ENCODE assay signal across 1 cellular context in the genomic region with DNA sequence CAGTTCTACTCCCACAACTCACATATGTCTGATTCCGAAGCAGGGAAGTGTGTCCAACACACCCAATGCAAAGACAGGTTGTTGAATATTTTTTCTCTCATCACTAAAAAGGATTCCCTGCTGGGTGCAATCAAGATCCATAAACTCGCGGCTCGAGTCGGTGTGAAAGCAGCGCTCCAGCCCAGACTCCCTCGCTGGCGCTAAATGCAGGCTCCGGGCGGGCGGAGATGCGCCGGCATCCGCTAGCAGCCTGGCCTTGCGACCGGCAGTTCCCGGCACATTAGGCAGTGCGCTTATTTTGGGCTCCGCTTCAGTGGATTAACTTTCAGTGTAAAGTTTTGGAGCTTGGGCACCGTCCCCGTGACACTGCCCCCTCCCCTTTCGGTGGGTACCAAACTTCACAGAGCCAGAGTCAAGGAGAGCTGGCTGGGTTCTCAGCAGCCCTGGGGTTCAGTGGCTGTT.
TF ChIP-seq lines count a peak whose summit lies in the region.

No MANE protein-coding gene starts in this region.

TF ChIP-seq in GM23338, 12 proteins besides CTCF, POLR2A, EP300 and RAD21 (continued from another document):
- TF ChIP-seq POLR2AphosphoS5 (IDR thresholded peaks at IDR 0.05; ENCODE audit: low read depth) (no peak), JUNB (IDR thresholded peaks at IDR 0.05; ENCODE audit: unreplicated experiment) (no peak), CREB1 (CRISPR knock-in tag; IDR thresholded peaks at IDR 0.05; ENCODE audit: low read depth) (no peak), ZNF114 (CRISPR knock-in tag; IDR thresholded peaks at IDR 0.05) (no peak), REST (IDR thresholded peaks at IDR 0.05; ENCODE audit: unreplicated experiment) (no peak), NANOG (IDR thresholded peaks at IDR 0.05; ENCODE audit: borderline replicate concordance) (no peak), EZH2 (IDR thresholded peaks at IDR 0.05; ENCODE audit: low read depth, unreplicated experiment) (no peak), STAT1 (IDR thresholded peaks at IDR 0.05; ENCODE audit: unreplicated experiment) (no peak), ZNF462 (CRISPR knock-in tag; IDR thresholded peaks at IDR 0.05) (no peak), ETS1 (IDR thresholded peaks at IDR 0.05) (no peak), ZNF331 (CRISPR knock-in tag; IDR thresholded peaks at IDR 0.05; ENCODE audit: low read depth) (no peak)
